Comparison of ENCODE assay signal across 8 cellular contexts in genomic region chr6:135128268-135128914, GRCh38.
DNase-seq lines count a peak whose midpoint lies in the region; ATAC-seq lines count a peak whose summit lies in the region.

No MANE protein-coding gene starts in this region.

- peak; percentile 39 for DNase-seq in activated CD4-positive, alpha-beta T cell treated with anti-CD3 and anti-CD28 coated beads, Interleukin-2, amount 50 U/mL, for 1 hour
- peak; percentile 25 to 47 for DNase-seq in stimulated activated CD4-positive, alpha-beta T cell treated with anti-CD3 and anti-CD28 coated beads, Interleukin-12 subunit alpha, Interleukin-12 subunit beta, amount 100 ng/mL, for 24 hours (ENCODE audit: low read depth in 2 of 2)
- DNase-seq in SIG-M5 (lab: John Stamatoyannopoulos, UW): no peak
- DNase-seq in iPS-NIHi11 (ENCODE audit: low spot score): no peak
- no peak for DNase-seq in NCI-H2029 (lab: John Stamatoyannopoulos, UW)
- DNase-seq in NCI-H446 (lab: John Stamatoyannopoulos, UW): no peak

- ATAC-seq in GM18909 (IDR thresholded peaks at IDR 0.05; ENCODE audit: poor library complexity, unreplicated experiment) (peak; percentile 88), HG03095 (IDR thresholded peaks at IDR 0.05; ENCODE audit: unreplicated experiment) (peak; percentile 79)

Comparison
In these comparisons a context has a peak if more than half of its experiments do, and no peak if none do; other contexts are left out.
1. DNase-seq: peak in activated CD4-positive, alpha-beta T cell treated with anti-CD3 and anti-CD28 coated beads, Interleukin-2, amount 50 U/mL, for 1 hour (single experiment) and stimulated activated CD4-positive, alpha-beta T cell treated with anti-CD3 and anti-CD28 coated beads, Interleukin-12 subunit alpha, Interleukin-12 subunit beta, amount 100 ng/mL, for 24 hours (2 of 2); none in SIG-M5 (single experiment), iPS-NIHi11 (single experiment), NCI-H2029 (single experiment) and NCI-H446 (0 of 2).